ENCODE assay signal across 9 cellular contexts in the genomic region with DNA sequence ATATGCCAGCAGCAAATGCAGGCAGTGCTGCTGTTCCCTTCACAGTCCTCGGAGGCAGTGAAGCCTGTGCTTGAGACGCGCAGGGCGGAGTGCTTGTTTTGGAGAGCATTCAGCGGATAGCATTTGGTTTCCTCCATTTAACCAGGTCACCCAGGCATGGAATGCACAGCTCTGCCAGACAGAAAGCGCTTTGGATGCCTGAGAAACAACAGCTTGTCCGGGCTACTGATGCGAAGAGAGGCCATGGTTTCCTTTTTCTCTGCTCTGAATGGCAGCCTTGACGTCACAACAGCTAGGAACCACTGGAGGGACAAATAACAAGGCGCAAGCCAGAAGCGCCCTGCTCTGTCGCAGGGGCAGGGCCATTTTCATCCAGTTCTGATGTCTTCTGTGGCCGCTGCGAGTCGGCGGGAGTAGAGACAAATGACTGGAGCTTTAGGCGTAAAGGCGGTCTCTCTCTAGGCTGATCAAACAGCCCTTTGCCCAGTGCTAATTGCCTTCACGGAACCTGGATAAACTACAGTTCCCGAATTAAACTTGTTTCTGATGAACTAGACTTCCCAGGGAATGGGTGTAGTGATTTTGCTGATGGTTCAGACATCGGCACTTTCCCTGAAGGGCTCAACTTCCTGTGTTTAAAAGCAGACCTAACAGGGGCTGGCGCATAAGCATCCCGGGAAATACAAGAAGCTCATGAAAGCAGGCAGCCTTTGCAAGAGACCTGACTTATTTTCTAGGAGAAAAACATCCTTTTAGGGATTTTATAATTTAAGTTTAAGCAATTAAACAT.
DNase-seq lines count a peak whose midpoint lies in the region; ATAC-seq and TF ChIP-seq lines count a peak whose summit lies in the region.
"Had no signal": no experiment of that assay in that cellular context is flagged by ENCODE, and none has a peak within 500 bp of the region (broad histone marks: within the 10 kb centered on the region; RNA-seq: fewer than 3 reads in every experiment).

No MANE protein-coding gene starts in this region.

- peaks cover 0 to 99% (median 41%) of the 10 kb centered on the region in 12 donors for H3K4me1 ChIP-seq in heart left ventricle

- DNase-seq in HCEC 1CT: peak; percentile 40
- peak; percentile 17 for DNase-seq in activated CD8-positive, alpha-beta T cell treated with anti-CD3 and anti-CD28 coated beads, Interleukin-2, amount 10 ng/mL, durations not matched to agents 7 days and 5 days
- DNase-seq in heart left ventricle: peak in 4 of 5 donors; percentile 55 to 87 (median 71)
- DNase-seq in putamen (ENCODE audit: low spot score): peak; percentile 89
- no peak for DNase-seq in NCI-H82 treated with DMSO at 0.1 percent for 48 hours (lab: John Stamatoyannopoulos, UW; ENCODE audit: unreplicated experiment)
- no peak for DNase-seq in natural killer cell
- no peak for DNase-seq in stimulated activated CD4-positive, alpha-beta T cell treated with anti-CD3 and anti-CD28 coated beads, Interleukin-4, amount 100 ng/mL, for 4 hours

- H3K36me3 Mint-ChIP-seq in activated CD8-positive, alpha-beta T cell treated with anti-CD3 and anti-CD28 coated beads, Interleukin-2, amount 10 ng/mL, durations not matched to agents 7 days and 5 days (ENCODE audit: low read depth): peaks cover 60% of the 10 kb centered on the region
- no peaks in the 10 kb centered on the region for H3K36me3 Mint-ChIP-seq in natural killer cell

- H3K4me1 Mint-ChIP-seq in activated CD8-positive, alpha-beta T cell treated with anti-CD3 and anti-CD28 coated beads, Interleukin-2, amount 10 ng/mL, durations not matched to agents 7 days and 5 days (ENCODE audit: low read depth): peaks cover 82% of the 10 kb centered on the region
- H3K4me1 Mint-ChIP-seq in natural killer cell: peaks cover 44 to 66% of the 10 kb centered on the region in 2 donors

- intact Hi-C loops in heart left ventricle (cut with DNase I): no loop called here
- intact Hi-C loops in natural killer cell (cut with micrococcal nuclease): no loop called here

- peak overlapping the region; percentile 75 to 90 (median 81) for H3K27ac ChIP-seq in heart left ventricle
- H3K27ac ChIP-seq: KMS-11 had no signal

- no peak overlapping the region for H3K4me3 Mint-ChIP-seq in activated CD8-positive, alpha-beta T cell treated with anti-CD3 and anti-CD28 coated beads, Interleukin-2, amount 10 ng/mL, durations not matched to agents 7 days and 5 days
- H3K4me3 Mint-ChIP-seq in natural killer cell: no peak overlapping the region

- no peaks in the 10 kb centered on the region for H3K9me3 ChIP-seq in heart left ventricle

- no peaks in the 10 kb centered on the region for H3K27me3 ChIP-seq in heart left ventricle

- TF ChIP-seq CTCF in heart left ventricle (IDR thresholded peaks at IDR 0.05) (peak in 2 of 12 donors; percentile 5 to 7), natural killer cell (IDR thresholded peaks at IDR 0.05) (no peak)

- no peak for TF ChIP-seq POLR2A in heart left ventricle (IDR thresholded peaks at IDR 0.05)

- no peak for ATAC-seq in activated CD8-positive, alpha-beta T cell treated with anti-CD3 and anti-CD28 coated beads, Interleukin-2, amount 10 ng/mL, durations not matched to agents 7 days and 5 days
- ATAC-seq in heart left ventricle (peak; percentile 78 to 93 (median 92)), natural killer cell (no peak), HG03342 (IDR thresholded peaks at IDR 0.05; ENCODE audit: unreplicated experiment) (no peak)

- POLR2A ChIA-PET in activated CD8-positive, alpha-beta T cell treated with anti-CD3 and anti-CD28 coated beads, Interleukin-2, amount 10 ng/mL, durations not matched to agents 7 days and 5 days (lab: Charles Lee): interaction anchor here (1.2 to 3.6 kb wide), 4 partner anchors 8 to 39 kb away, joined by 3 to 26 read pairs (median 3); no protein-coding TSS in a partner anchor

- H3K4me3 ChIP-seq in heart left ventricle: peak overlapping the region in 10 of 12 donors; percentile 0 to 46 (median 32)

- no peaks in the 10 kb centered on the region for H3K27me3 Mint-ChIP-seq in activated CD8-positive, alpha-beta T cell treated with anti-CD3 and anti-CD28 coated beads, Interleukin-2, amount 10 ng/mL, durations not matched to agents 7 days and 5 days (ENCODE audit: low read depth)
- no peaks in the 10 kb centered on the region for H3K27me3 Mint-ChIP-seq in natural killer cell (ENCODE audit: low read depth in 2 of 2)

- H3K36me3 ChIP-seq in heart left ventricle: peaks cover 0 to 21% (median 0%) of the 10 kb centered on the region in 9 donors

- 42 to 61% (median 50%) methylated on average over 22 to 23 of the region's 23 CpGs for WGBS in heart left ventricle, 4 donors

- CTCF ChIA-PET in activated CD8-positive, alpha-beta T cell treated with anti-CD3 and anti-CD28 coated beads, Interleukin-2, amount 10 ng/mL, durations not matched to agents 7 days and 5 days (lab: Charles Lee): interaction anchor here (0.7 to 4.4 kb wide), 7 partner anchors 10 to 119 kb away, joined by 3 to 15 read pairs (median 4); no protein-coding TSS in a partner anchor

- no peak overlapping the region for H3K27ac Mint-ChIP-seq in activated CD8-positive, alpha-beta T cell treated with anti-CD3 and anti-CD28 coated beads, Interleukin-2, amount 10 ng/mL, durations not matched to agents 7 days and 5 days
- no peak overlapping the region for H3K27ac Mint-ChIP-seq in natural killer cell

- H3K9me3 Mint-ChIP-seq in activated CD8-positive, alpha-beta T cell treated with anti-CD3 and anti-CD28 coated beads, Interleukin-2, amount 10 ng/mL, durations not matched to agents 7 days and 5 days (ENCODE audit: insufficient read depth): no peaks in the 10 kb centered on the region
- no peaks in the 10 kb centered on the region for H3K9me3 Mint-ChIP-seq in natural killer cell

Comparison
In these comparisons a context has a peak if more than half of its experiments do, and no peak if none do; other contexts are left out.
1. DNase-seq: peak in HCEC 1CT (single experiment), activated CD8-positive, alpha-beta T cell treated with anti-CD3 and anti-CD28 coated beads, Interleukin-2, amount 10 ng/mL, durations not matched to agents 7 days and 5 days (single experiment), heart left ventricle (4 of 5) and putamen (single experiment); none in NCI-H82 treated with DMSO at 0.1 percent for 48 hours (single experiment), natural killer cell (single experiment) and stimulated activated CD4-positive, alpha-beta T cell treated with anti-CD3 and anti-CD28 coated beads, Interleukin-4, amount 100 ng/mL, for 4 hours (0 of 2).
2. ATAC-seq: peak in heart left ventricle (4 of 4); none in activated CD8-positive, alpha-beta T cell treated with anti-CD3 and anti-CD28 coated beads, Interleukin-2, amount 10 ng/mL, durations not matched to agents 7 days and 5 days (single experiment), natural killer cell (0 of 3) and HG03342 (single experiment).